ENCODE assay signal across 19 cellular contexts in the genomic region with DNA sequence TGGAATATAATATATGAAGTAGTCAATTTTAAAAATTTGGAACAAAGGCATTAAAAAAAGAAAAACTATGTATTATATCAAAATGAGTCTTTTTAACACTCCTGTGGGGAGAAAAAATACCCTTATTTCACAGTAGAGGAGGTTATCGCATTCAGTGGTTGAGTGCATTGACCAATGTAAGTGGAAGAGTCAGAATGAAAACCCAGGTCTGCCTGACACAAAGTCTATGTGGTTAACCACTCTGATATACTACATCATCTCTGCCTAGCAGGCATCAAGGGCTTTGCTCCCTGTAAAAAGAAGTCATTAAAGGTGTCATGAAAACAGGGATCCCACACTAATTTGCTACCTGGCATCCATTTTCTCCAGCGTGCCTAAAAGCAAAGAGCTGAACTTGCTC.
DNase-seq lines count a peak whose midpoint lies in the region; ATAC-seq and TF ChIP-seq lines count a peak whose summit lies in the region.
"Had no signal": no experiment of that assay in that cellular context is flagged by ENCODE, and none has a peak within 500 bp of the region (broad histone marks: within the 10 kb centered on the region; RNA-seq: fewer than 3 reads in every experiment).

No MANE protein-coding gene starts in this region.

- TF ChIP-seq CTCF in GM12865 (IDR thresholded peaks at IDR 0.05; ENCODE audit: insufficient read depth, low read depth, low read length, missing control alignments): no peak

- H3K4me3 ChIP-seq in GM12865 (ENCODE audit: low read depth, low read length): no peak overlapping the region
- H3K4me3 ChIP-seq: SJCRH30, suprapubic skin had no signal

- DNase-seq in GM12865 (ENCODE audit: low read depth) (peak; percentile 31), MV-4-11 (lab: John Stamatoyannopoulos, UW) (no peak), DMS53 (lab: John Stamatoyannopoulos, UW) (no peak), NCI-H774 (lab: John Stamatoyannopoulos, UW) (no peak), NCI-H345 (lab: John Stamatoyannopoulos, UW) (no peak)
- DNase-seq: activated gamma-delta T cell treated with Interleukin-2 at 50 U/mL for 16 hours; aorta; CD8-positive, alpha-beta T cell; H7; left cardiac atrium; NCI-H510A treated with DMSO at 0.1 percent for 48 hours; nucleus accumbens; SJCRH30; stimulated activated CD4-positive, alpha-beta T cell treated with anti-CD3 and anti-CD28 coated beads, Interleukin-1b, Interleukin-23, amount 100 ng/mL, for 48 hours had no signal

- ATAC-seq in GM18870 (IDR thresholded peaks at IDR 0.05; ENCODE audit: unreplicated experiment) (peak; percentile 94), GM21825 (IDR thresholded peaks at IDR 0.05; ENCODE audit: unreplicated experiment) (peak; percentile 64), HG03280 (IDR thresholded peaks at IDR 0.05; ENCODE audit: unreplicated experiment) (peak; percentile 73)
- ATAC-seq: CD8-positive, alpha-beta T cell; left cardiac atrium; sciatic nerve had no signal
